ENCODE assay signal across 11 cellular contexts in the genomic region with DNA sequence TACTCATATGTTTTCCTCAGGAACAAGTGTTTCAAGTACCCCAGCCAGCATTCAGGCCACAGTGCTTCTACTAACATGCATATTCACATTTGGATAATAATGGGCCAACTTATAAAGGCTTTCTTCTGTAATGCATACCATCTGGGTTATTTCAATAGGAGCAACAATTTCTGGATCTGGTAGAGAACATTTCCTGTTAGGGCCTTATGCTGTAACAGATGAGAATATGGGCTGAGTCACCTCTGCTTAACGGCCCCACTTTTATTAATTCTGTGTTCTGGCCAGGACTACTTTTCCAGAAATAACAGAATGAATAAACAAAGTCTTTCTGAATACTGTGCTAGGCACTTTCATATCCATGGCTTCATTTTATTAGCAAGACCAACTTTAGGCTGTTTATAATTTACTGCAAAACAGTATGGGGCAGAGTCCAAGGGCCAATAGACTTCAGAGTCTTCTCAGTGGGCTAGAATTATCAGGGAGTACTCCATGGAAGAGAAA. TPM values are rescaled to one million over a fixed set of nuclear protein-coding genes. Genes with fewer than 3 reads are reported as not detected.
DNase-seq lines count a peak whose midpoint lies in the region; ATAC-seq, FAIRE-seq and TF ChIP-seq lines count a peak whose summit lies in the region.
"Had no signal": no experiment of that assay in that cellular context is flagged by ENCODE, and none has a peak within 500 bp of the region (broad histone marks: within the 10 kb centered on the region; RNA-seq: fewer than 3 reads in every experiment).

No MANE protein-coding gene starts in this region.

- FAIRE-seq in GM19239 (lab: Jason Lieb, UNC): no peak
- FAIRE-seq in HTR-8/SVneo (lab: Jason Lieb, UNC): no peak

- peak; percentile 37 for DNase-seq in Ammon's horn (ENCODE audit: low spot score)
- peak; percentile 7 for DNase-seq in NCI-H69 (lab: John Stamatoyannopoulos, UW)
- DNase-seq in epithelial cell of prostate (ENCODE audit: low read depth, low spot score): no peak
- no peak for DNase-seq in omental fat pad (ENCODE audit: low spot score)
- no peak for DNase-seq in GM19239 (ENCODE audit: insufficient read length, low spot score)
- DNase-seq in activated CD8-positive, alpha-beta memory T cell treated with anti-CD3 and anti-CD28 coated beads, Interleukin-2, amount 50 U/mL, for 48 hours: no peak
- DNase-seq in HTR-8/SVneo (ENCODE audit: insufficient read length, low spot score): no peak
- DNase-seq: DMS79; SHP77 treated with DMSO at 0.1 percent for 48 hours; stimulated activated CD4-positive, alpha-beta T cell treated with anti-CD3 and anti-CD28 coated beads, Interleukin-4, amount 100 ng/mL, for 4 hours had no signal

- ATAC-seq in omental fat pad (ENCODE audit: low FRiP score) (peak; percentile 72), GM18909 (IDR thresholded peaks at IDR 0.05; ENCODE audit: poor library complexity, unreplicated experiment) (no peak)

- TF ChIP-seq CTCF in omental fat pad (IDR thresholded peaks at IDR 0.05): no peak

- H3K27ac ChIP-seq in epithelial cell of prostate: peak overlapping the region; percentile 62

RNA-seq across cellular contexts. Expression of a gene that starts 7.9 kb away (rescaled TPM):
- 1 to 10 TPM; 1.9 to 8.0 (median 3.9) TPM for total RNA-seq in omental fat pad

Comparison
In these comparisons a context has a peak if more than half of its experiments do, and no peak if none do; other contexts are left out.
1. DNase-seq: peak in Ammon's horn (single experiment) and NCI-H69 (single experiment); none in epithelial cell of prostate (single experiment), omental fat pad (single experiment), GM19239 (single experiment), activated CD8-positive, alpha-beta memory T cell treated with anti-CD3 and anti-CD28 coated beads, Interleukin-2, amount 50 U/mL, for 48 hours (single experiment) and HTR-8/SVneo (single experiment).